8 cellular contexts compared by ENCODE assay signal in the genomic region with DNA sequence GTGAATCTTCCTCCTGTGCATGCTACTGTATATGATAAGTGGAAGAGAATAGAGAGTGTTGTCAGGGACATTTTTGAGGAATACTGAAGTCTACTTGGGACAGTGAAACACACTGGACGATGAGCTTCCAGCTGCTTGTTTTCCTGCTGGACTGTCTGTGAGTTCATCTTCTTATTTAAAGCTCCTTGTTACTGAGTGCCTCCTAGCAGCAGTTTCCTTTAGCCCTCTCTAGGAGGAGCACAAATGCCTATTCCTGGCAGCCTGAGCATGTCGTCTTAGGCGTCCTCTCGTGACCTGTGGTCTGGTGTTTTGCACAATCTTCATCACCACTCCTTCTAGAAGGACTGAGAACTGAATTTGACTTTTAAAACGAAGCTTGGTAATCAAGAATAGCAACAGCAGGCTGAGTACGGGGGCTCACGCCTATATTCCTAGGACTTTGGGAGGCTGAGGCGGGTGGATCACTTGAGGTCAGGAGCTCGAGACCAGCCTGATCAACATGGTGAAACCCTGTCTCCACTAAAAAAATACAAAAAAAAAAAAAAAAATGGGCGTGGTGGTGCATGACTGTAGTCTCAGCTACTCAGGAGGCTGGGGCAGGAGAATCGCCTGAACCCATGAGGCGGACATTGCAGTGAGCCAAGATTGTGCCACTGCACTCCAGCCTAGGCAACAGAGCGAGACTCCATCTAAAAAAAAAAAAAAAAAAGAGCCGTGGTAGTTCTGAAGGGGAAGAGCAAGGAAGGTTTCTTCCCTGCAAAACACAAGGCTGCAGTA. TPM values are rescaled to one million over a fixed set of nuclear protein-coding genes. Genes with fewer than 3 reads are reported as not detected.
A peak's percentile ranks its signal among the peaks of the same experiment; 100 is the strongest.
DNase-seq lines count a peak whose midpoint lies in the region; ATAC-seq and TF ChIP-seq lines count a peak whose summit lies in the region.

No MANE protein-coding gene starts in this region.

- CTCF ChIA-PET in CD4-positive, alpha-beta memory T cell (lab: Charles Lee; ENCODE audit: partially characterized antibody): interaction anchor here (1.8 kb wide), 1 partner anchor 19 kb away, joined by 8 read pairs; no protein-coding TSS in a partner anchor

- peaks cover 4% of the 10 kb centered on the region for H3K27me3 Mint-ChIP-seq in activated T-helper 1 cell treated with anti-CD3 and anti-CD28 coated beads, Interleukin-12 subunit alpha, Interleukin-12 subunit beta, Interleukin-2, Interleukin-4 antibody, amounts not matched to agents 30 ng/mL and 10 ng/mL and 1 ng/mL, durations not matched to agents 14 hours and 24 hours and 36 hours (ENCODE audit: insufficient read depth)
- peaks cover 0 to 6% of the 10 kb centered on the region in 2 donors for H3K27me3 Mint-ChIP-seq in CD4-positive, alpha-beta memory T cell

- H3K36me3 ChIP-seq in left lung: no peaks in the 10 kb centered on the region
- H3K36me3 ChIP-seq in CD4-positive, alpha-beta memory T cell (ENCODE audit: insufficient read depth, low read length): no peaks in the 10 kb centered on the region

- H3K4me3 ChIP-seq in left lung: peak overlapping the region in 1 of 2 donors; percentile 5
- H3K4me3 ChIP-seq in CD4-positive, alpha-beta memory T cell (ENCODE audit: low read length in 2 of 2): no peak overlapping the region

- TF ChIP-seq CTCF in GM20000 (IDR thresholded peaks at IDR 0.05; ENCODE audit: extremely low read depth, missing control alignments) (no peak), left lung (IDR thresholded peaks at IDR 0.05) (no peak)

- H3K4me1 ChIP-seq in left lung: peaks cover 0 to 19% of the 10 kb centered on the region in 2 donors
- H3K4me1 ChIP-seq in CD4-positive, alpha-beta memory T cell (ENCODE audit: insufficient read depth, low read length): no peaks in the 10 kb centered on the region

- no peaks in the 10 kb centered on the region for H3K9me3 ChIP-seq in left lung
- H3K9me3 ChIP-seq in CD4-positive, alpha-beta memory T cell (ENCODE audit: control insufficient read depth in 1 of 2, low read length in 2 of 2): no peaks in the 10 kb centered on the region

- intact Hi-C loops in activated T-helper 1 cell treated with anti-CD3 and anti-CD28 coated beads, Interleukin-12 subunit alpha, Interleukin-12 subunit beta, Interleukin-2, Interleukin-4 antibody, amounts not matched to agents 30 ng/mL and 10 ng/mL and 1 ng/mL, durations not matched to agents 14 hours and 24 hours and 36 hours (cut with micrococcal nuclease): no loop called here
- intact Hi-C loops in left lung (cut with DNase I): no loop called here
- intact Hi-C loops in CD4-positive, alpha-beta memory T cell (cut with micrococcal nuclease): no loop called here

- H3K27ac ChIP-seq in left lung: peak overlapping the region; percentile 19 to 90
- H3K27ac ChIP-seq in CD4-positive, alpha-beta memory T cell (ENCODE audit: low read depth, low read length): no peak overlapping the region

- H3K36me3 Mint-ChIP-seq in activated T-helper 1 cell treated with anti-CD3 and anti-CD28 coated beads, Interleukin-12 subunit alpha, Interleukin-12 subunit beta, Interleukin-2, Interleukin-4 antibody, amounts not matched to agents 30 ng/mL and 10 ng/mL and 1 ng/mL, durations not matched to agents 14 hours and 24 hours and 36 hours (ENCODE audit: low read depth): peaks cover 9% of the 10 kb centered on the region
- H3K36me3 Mint-ChIP-seq in CD4-positive, alpha-beta memory T cell: peaks cover 0 to 5% of the 10 kb centered on the region in 2 donors

- peak; percentile 42 for ATAC-seq in HG03469 (IDR thresholded peaks at IDR 0.05; ENCODE audit: unreplicated experiment)
- peak; percentile 92 for ATAC-seq in left lung

- POLR2A ChIA-PET in CD4-positive, alpha-beta memory T cell (lab: Charles Lee; ENCODE audit: partially characterized antibody): no interaction called here

- no peaks in the 10 kb centered on the region for H3K9me3 Mint-ChIP-seq in activated T-helper 1 cell treated with anti-CD3 and anti-CD28 coated beads, Interleukin-12 subunit alpha, Interleukin-12 subunit beta, Interleukin-2, Interleukin-4 antibody, amounts not matched to agents 30 ng/mL and 10 ng/mL and 1 ng/mL, durations not matched to agents 14 hours and 24 hours and 36 hours
- no peaks in the 10 kb centered on the region for H3K9me3 Mint-ChIP-seq in CD4-positive, alpha-beta memory T cell

- peak; percentile 66 for DNase-seq in GM04503 (ENCODE audit: low read depth)
- DNase-seq in GM20000 (ENCODE audit: low spot score): peak; percentile 48
- no peak for DNase-seq in activated T-helper 1 cell treated with anti-CD3 and anti-CD28 coated beads, Interleukin-12 subunit alpha, Interleukin-12 subunit beta, Interleukin-2, Interleukin-4 antibody, amounts not matched to agents 30 ng/mL and 10 ng/mL and 1 ng/mL, durations not matched to agents 14 hours and 24 hours and 36 hours (ENCODE audit: low spot score)
- peak in 1 of 2 donors; percentile 67 for DNase-seq in left lung
- no peak for DNase-seq in CD4-positive, alpha-beta memory T cell
- DNase-seq in EL: no peak
- no peak for DNase-seq in glomerular visceral epithelial cell (ENCODE audit: extremely low spot score)

- no peaks in the 10 kb centered on the region for H3K27me3 ChIP-seq in left lung
- H3K27me3 ChIP-seq in CD4-positive, alpha-beta memory T cell (ENCODE audit: insufficient read depth, low read length): no peaks in the 10 kb centered on the region

- H3K4me1 Mint-ChIP-seq in activated T-helper 1 cell treated with anti-CD3 and anti-CD28 coated beads, Interleukin-12 subunit alpha, Interleukin-12 subunit beta, Interleukin-2, Interleukin-4 antibody, amounts not matched to agents 30 ng/mL and 10 ng/mL and 1 ng/mL, durations not matched to agents 14 hours and 24 hours and 36 hours (ENCODE audit: low read depth): peaks cover 40% of the 10 kb centered on the region
- peaks cover 0 to 12% (median 5%) of the 10 kb centered on the region in 4 donors for H3K4me1 Mint-ChIP-seq in CD4-positive, alpha-beta memory T cell

- H3K27ac Mint-ChIP-seq in activated T-helper 1 cell treated with anti-CD3 and anti-CD28 coated beads, Interleukin-12 subunit alpha, Interleukin-12 subunit beta, Interleukin-2, Interleukin-4 antibody, amounts not matched to agents 30 ng/mL and 10 ng/mL and 1 ng/mL, durations not matched to agents 14 hours and 24 hours and 36 hours: peak overlapping the region; percentile 65
- H3K27ac Mint-ChIP-seq in CD4-positive, alpha-beta memory T cell: no peak overlapping the region

- H3K4me3 Mint-ChIP-seq in activated T-helper 1 cell treated with anti-CD3 and anti-CD28 coated beads, Interleukin-12 subunit alpha, Interleukin-12 subunit beta, Interleukin-2, Interleukin-4 antibody, amounts not matched to agents 30 ng/mL and 10 ng/mL and 1 ng/mL, durations not matched to agents 14 hours and 24 hours and 36 hours: peak overlapping the region; percentile 49
- no peak overlapping the region for H3K4me3 Mint-ChIP-seq in CD4-positive, alpha-beta memory T cell

RNA-seq across cellular contexts. Expression of a gene that starts 44.0 kb away (rescaled TPM):
- 21.4 and 21.5 TPM in 2 replicates for total RNA-seq in activated T-helper 1 cell treated with anti-CD3 and anti-CD28 coated beads, Interleukin-12 subunit alpha, Interleukin-12 subunit beta, Interleukin-2, Interleukin-4 antibody, amounts not matched to agents 30 ng/mL and 10 ng/mL and 1 ng/mL, durations not matched to agents 14 hours and 24 hours and 36 hours
- 1 to 10 TPM; 1.8 to 6.3 TPM for total RNA-seq in left lung
- 1 to 10 TPM; 2.0 to 2.3 TPM for total RNA-seq in CD4-positive, alpha-beta memory T cell
- polyA plus RNA-seq in CD4-positive, alpha-beta memory T cell: under 1 TPM; 0.05 to 0.37 TPM

Comparison
In these comparisons a context has a peak if more than half of its experiments do, and no peak if none do; other contexts are left out.
1. DNase-seq: peak in GM04503 (single experiment) and GM20000 (single experiment); none in activated T-helper 1 cell treated with anti-CD3 and anti-CD28 coated beads, Interleukin-12 subunit alpha, Interleukin-12 subunit beta, Interleukin-2, Interleukin-4 antibody, amounts not matched to agents 30 ng/mL and 10 ng/mL and 1 ng/mL, durations not matched to agents 14 hours and 24 hours and 36 hours (single experiment), CD4-positive, alpha-beta memory T cell (0 of 5), EL (single experiment) and glomerular visceral epithelial cell (single experiment).